In the genomic region with DNA sequence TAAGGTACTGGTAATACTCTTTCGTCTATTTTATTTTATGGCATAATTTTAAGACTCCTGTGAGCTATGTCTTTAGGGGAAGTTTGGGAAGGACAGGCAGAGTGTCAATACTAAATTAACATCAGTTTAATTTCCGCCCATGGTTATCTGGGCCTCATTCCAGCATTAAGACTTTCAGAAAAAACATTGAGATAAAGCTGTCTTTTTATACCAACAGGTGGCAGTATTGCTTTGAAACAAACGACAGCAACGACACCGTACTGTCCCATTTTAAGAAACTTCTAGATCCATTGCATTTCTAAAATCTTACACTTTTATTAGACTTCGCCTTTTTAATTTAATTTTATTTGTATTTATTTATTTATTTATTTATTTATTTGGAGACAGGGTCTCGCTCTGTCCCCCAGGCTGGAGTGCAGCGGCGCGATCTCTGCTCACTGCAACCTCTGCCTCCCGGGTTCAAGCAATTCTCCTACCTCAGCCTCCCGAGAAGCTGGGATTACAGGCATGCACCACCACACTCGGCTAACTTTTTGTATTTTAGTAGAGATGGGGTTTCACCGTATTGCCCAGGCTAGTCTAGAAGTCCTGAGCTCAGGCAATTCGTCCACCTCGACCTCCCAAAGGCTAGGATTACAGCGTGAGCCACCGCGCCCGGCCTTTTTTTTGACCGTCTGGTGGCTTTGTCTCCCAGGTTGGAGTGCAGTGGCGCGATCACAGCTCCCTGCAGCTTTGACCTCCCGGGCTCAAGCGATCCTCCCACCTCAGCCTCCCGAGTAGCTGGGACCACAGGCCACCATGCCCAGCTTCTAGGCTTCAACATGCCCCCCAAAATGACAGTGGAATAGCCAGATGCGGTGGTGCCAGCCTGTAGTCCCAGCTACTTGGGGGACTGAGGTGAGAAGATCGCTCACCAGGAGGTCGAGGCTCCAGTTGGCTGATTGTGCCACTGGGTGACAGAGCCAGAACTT, we compare ENCODE assay signal across 8 cellular contexts.
DNase-seq lines count a peak whose midpoint lies in the region; ATAC-seq and TF ChIP-seq lines count a peak whose summit lies in the region.

No MANE protein-coding gene starts in this region.

- POLR2A ChIA-PET in PC-9 (lab: Charles Lee; ENCODE audit: unreplicated experiment), result interaction anchor here (0.6 kb wide), 2 partner anchors 61 to 615 kb away, joined by 7 read pairs; no protein-coding TSS in a partner anchor

- H3K9me3 ChIP-seq in PC-9 (ENCODE audit: insufficient read depth, low read depth), result no peaks in the 10 kb centered on the region

- no peaks in the 10 kb centered on the region for H3K36me3 Mint-ChIP-seq in memory B cell

- ATAC-seq in stimulated activated naive CD8-positive, alpha-beta T cell treated with anti-CD3 and anti-CD28 coated beads, Interleukin-15, amount 100 ng/mL, for 72 hours, result peak; percentile 67
- no peak for ATAC-seq in stimulated activated naive CD8-positive, alpha-beta T cell treated with anti-CD3 and anti-CD28 coated beads, Interleukin-15, Interleukin-2, amounts not matched to agents 100 U/mL and 50 U/mL, for 24 hours
- ATAC-seq in memory B cell (ENCODE audit: low read depth) (peak; percentile 79), GM21619 (IDR thresholded peaks at IDR 0.05; ENCODE audit: unreplicated experiment) (no peak), HG03457 (IDR thresholded peaks at IDR 0.05; ENCODE audit: unreplicated experiment) (no peak)

- no peaks in the 10 kb centered on the region for H4K20me1 ChIP-seq in PC-9 (ENCODE audit: insufficient read depth)

- H3K4me3 Mint-ChIP-seq in stimulated activated naive CD8-positive, alpha-beta T cell treated with anti-CD3 and anti-CD28 coated beads, Interleukin-15, amount 100 ng/mL, for 72 hours, result no peak overlapping the region
- peak overlapping the region; percentile 4 for H3K4me3 Mint-ChIP-seq in memory B cell

- H2AFZ ChIP-seq in PC-9, result no peak overlapping the region

- no peak overlapping the region for H3K27ac ChIP-seq in PC-9

- intact Hi-C loops in PC-9 (cut with micrococcal nuclease; ENCODE audit: unreplicated experiment), result loop anchor here (1.0 to 10.0 kb wide), 6 partner anchors 75 to 437 kb away; partner anchors contain the start of gene C1GALT1

- no peaks in the 10 kb centered on the region for H3K79me2 ChIP-seq in PC-9 (ENCODE audit: low read depth)

- H3K27ac Mint-ChIP-seq in stimulated activated naive CD8-positive, alpha-beta T cell treated with anti-CD3 and anti-CD28 coated beads, Interleukin-15, amount 100 ng/mL, for 72 hours, result no peak overlapping the region
- H3K27ac Mint-ChIP-seq in memory B cell, result peak overlapping the region; percentile 46

- H3K4me1 Mint-ChIP-seq in stimulated activated naive CD8-positive, alpha-beta T cell treated with anti-CD3 and anti-CD28 coated beads, Interleukin-15, amount 100 ng/mL, for 72 hours, result peaks cover 23% of the 10 kb centered on the region
- peaks cover 4% of the 10 kb centered on the region for H3K4me1 Mint-ChIP-seq in memory B cell

- no peaks in the 10 kb centered on the region for H3K36me3 ChIP-seq in PC-9 (ENCODE audit: low read depth)

- peak; percentile 80 for TF ChIP-seq CTCF in PC-9 (conservative IDR thresholded peaks at IDR 0.05)

- peaks cover 6% of the 10 kb centered on the region; the same call in 1 of the 2 replicates for H3F3A ChIP-seq in PC-9 (ENCODE audit: insufficient read depth, low read depth)

- no peaks in the 10 kb centered on the region for H3K27me3 ChIP-seq in PC-9 (ENCODE audit: insufficient read depth, low read depth)

- no peaks in the 10 kb centered on the region for H3K9me2 ChIP-seq in PC-9 (ENCODE audit: insufficient read depth)

- H3K4me2 ChIP-seq in PC-9, result no peak overlapping the region

- H3K4me3 ChIP-seq in PC-9, result no peak overlapping the region

- H3K9me3 Mint-ChIP-seq in stimulated activated naive CD8-positive, alpha-beta T cell treated with anti-CD3 and anti-CD28 coated beads, Interleukin-15, amount 100 ng/mL, for 72 hours, result peaks cover 0 to 4% of the 10 kb centered on the region in 2 donors
- H3K9me3 Mint-ChIP-seq in memory B cell, result no peaks in the 10 kb centered on the region

- CTCF ChIA-PET in PC-9 (lab: Charles Lee), result interaction anchor here (0.6 to 1.6 kb wide), 12 partner anchors 16 to 1219 kb away, joined by 3 to 33 read pairs (median 7); no protein-coding TSS in a partner anchor

- peaks cover 14% of the 10 kb centered on the region for H3K4me1 ChIP-seq in PC-9 (replicated peaks; ENCODE audit: insufficient read depth)

- no TSS peak for BruUV-seq in PC-9 (replicated peaks; lab: Mats Ljungman, UMichigan)

- DNase-seq in stimulated activated naive CD8-positive, alpha-beta T cell treated with anti-CD3 and anti-CD28 coated beads, Interleukin-15, amount 100 ng/mL, for 72 hours, result no peak
- no peak for DNase-seq in stimulated activated naive CD8-positive, alpha-beta T cell treated with anti-CD3 and anti-CD28 coated beads, Interleukin-15, Interleukin-2, amounts not matched to agents 100 U/mL and 50 U/mL, for 24 hours
- peak; percentile 20 for DNase-seq in KG1 (lab: John Stamatoyannopoulos, UW)
- peak in 1 of 2 experiments; percentile 43 for DNase-seq in PC-9
- DNase-seq in dermis blood vessel endothelial cell, result peak; percentile 82
- DNase-seq in memory B cell (ENCODE audit: low spot score in 2 of 2), result peak in 1 of 2 donors; percentile 44

- no peaks in the 10 kb centered on the region for H3K27me3 Mint-ChIP-seq in stimulated activated naive CD8-positive, alpha-beta T cell treated with anti-CD3 and anti-CD28 coated beads, Interleukin-15, amount 100 ng/mL, for 72 hours
- H3K27me3 Mint-ChIP-seq in memory B cell, result no peaks in the 10 kb centered on the region

Comparison
In these comparisons a context has a peak if more than half of its experiments do, and no peak if none do; other contexts are left out.
1. ATAC-seq: peak in stimulated activated naive CD8-positive, alpha-beta T cell treated with anti-CD3 and anti-CD28 coated beads, Interleukin-15, amount 100 ng/mL, for 72 hours (single experiment) and memory B cell (single experiment); none in stimulated activated naive CD8-positive, alpha-beta T cell treated with anti-CD3 and anti-CD28 coated beads, Interleukin-15, Interleukin-2, amounts not matched to agents 100 U/mL and 50 U/mL, for 24 hours (single experiment), GM21619 (single experiment) and HG03457 (single experiment).
2. DNase-seq: peak in KG1 (single experiment) and dermis blood vessel endothelial cell (single experiment); none in stimulated activated naive CD8-positive, alpha-beta T cell treated with anti-CD3 and anti-CD28 coated beads, Interleukin-15, amount 100 ng/mL, for 72 hours (0 of 2) and stimulated activated naive CD8-positive, alpha-beta T cell treated with anti-CD3 and anti-CD28 coated beads, Interleukin-15, Interleukin-2, amounts not matched to agents 100 U/mL and 50 U/mL, for 24 hours (single experiment).